1 cellular context compared by ENCODE assay signal in the genomic region with DNA sequence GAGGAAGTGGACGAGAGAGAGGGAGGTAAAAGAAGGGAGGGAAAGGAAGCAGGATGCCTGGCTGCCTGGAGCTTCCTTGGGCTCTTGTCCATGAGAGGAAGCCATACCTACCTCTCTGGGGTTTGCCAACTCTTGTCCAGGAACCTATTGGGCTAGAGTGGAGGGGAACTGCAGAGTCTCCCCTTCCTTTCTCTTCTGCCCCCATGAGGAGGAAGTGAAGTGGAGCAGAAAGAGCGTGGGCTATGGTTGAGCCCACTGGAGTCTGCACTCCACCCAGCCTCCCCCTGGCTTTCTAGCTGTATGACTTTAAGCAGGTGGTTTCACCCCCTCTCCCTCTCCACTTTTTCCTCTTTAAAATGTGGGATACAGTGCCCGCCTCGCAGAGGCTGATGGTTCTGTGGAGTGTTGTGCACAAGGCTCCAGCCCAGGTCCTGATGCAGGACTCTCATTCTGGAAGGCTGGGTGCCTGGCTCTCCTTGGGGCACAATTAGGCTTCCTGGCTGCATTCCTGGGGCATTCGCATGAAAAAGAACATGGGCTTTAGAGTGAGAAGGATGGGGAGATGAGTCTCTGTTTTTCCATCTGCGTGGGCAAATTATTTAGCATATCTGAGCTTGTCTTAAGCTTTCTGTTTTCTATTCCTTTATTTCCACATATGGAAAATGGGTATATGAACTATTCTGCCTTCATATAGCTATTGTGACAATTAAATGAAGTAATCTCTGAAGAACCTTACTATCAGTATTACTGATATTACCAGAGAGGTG.
TF ChIP-seq lines count a peak whose summit lies in the region.

No MANE protein-coding gene starts in this region.

TF ChIP-seq in HepG2, 621 proteins besides CTCF, POLR2A, EP300 and RAD21 (continued from another document):
- TF ChIP-seq ZFP36L2 (CRISPR knock-in tag; IDR thresholded peaks at IDR 0.05) (0 out of 2 replicates have a peak, but pooled peaks have one; percentile 45), BATF2 (CRISPR knock-in tag; IDR thresholded peaks at IDR 0.05) (no peak), NR2F2 (IDR thresholded peaks at IDR 0.05; ENCODE audit: borderline replicate concordance, low read depth) (no peak), POLR2AphosphoS5 (IDR thresholded peaks at IDR 0.05; ENCODE audit: low read depth, low read length) (peak; percentile 27; the same call in 1 of the 2 replicates), PCBP2 (optimal IDR thresholded peaks at IDR 0.05; ENCODE audit: low read depth, low read length, poor library complexity, severe bottlenecking) (no peak), MXD1 (CRISPR knock-in tag; IDR thresholded peaks at IDR 0.05) (no peak), SNAPC4 (CRISPR knock-in tag; IDR thresholded peaks at IDR 0.05) (no peak), BHLHE40 (IDR thresholded peaks at IDR 0.05; ENCODE audit: low read length) (no peak), TGIF2 (CRISPR knock-in tag; IDR thresholded peaks at IDR 0.05) (no peak), ZBTB20 (CRISPR knock-in tag; IDR thresholded peaks at IDR 0.05; ENCODE audit: borderline replicate concordance, low read depth) (no peak), GATA4 (IDR thresholded peaks at IDR 0.05; ENCODE audit: borderline replicate concordance, low read depth) (0 out of 2 replicates have a peak, but pooled peaks have one; percentile 9), ZNF335 (CRISPR knock-in tag; IDR thresholded peaks at IDR 0.05) (0 out of 2 replicates have a peak, but pooled peaks have one; percentile 35), PLRG1 (conservative IDR thresholded peaks at IDR 0.05) (no peak), ATF1 (CRISPR knock-in tag; IDR thresholded peaks at IDR 0.05) (0 out of 2 replicates have a peak, but pooled peaks have one; percentile 30), ETV5 (CRISPR knock-in tag; IDR thresholded peaks at IDR 0.05; ENCODE audit: borderline replicate concordance) (peak; percentile 21; the same call in 1 of the 2 replicates), SALL1 (CRISPR knock-in tag; IDR thresholded peaks at IDR 0.05) (peak; percentile 16; the same call in 1 of the 2 replicates), HDAC2 (CRISPR knock-in tag; IDR thresholded peaks at IDR 0.05) (no peak), RCOR2 (CRISPR knock-in tag; IDR thresholded peaks at IDR 0.05) (peak; percentile 86; the same call in 1 of the 2 replicates), ZNF768 (CRISPR knock-in tag; IDR thresholded peaks at IDR 0.05) (0 out of 2 replicates have a peak, but pooled peaks have one; percentile 43), MAFG (CRISPR knock-in tag; IDR thresholded peaks at IDR 0.05) (no peak), MXI1 (IDR thresholded peaks at IDR 0.05; ENCODE audit: borderline replicate concordance, low read depth, low read length) (no peak), CHD4 (IDR thresholded peaks at IDR 0.05; ENCODE audit: borderline replicate concordance, low read length) (peak; percentile 90; the same call in 1 of the 2 replicates), PTBP1 (IDR thresholded peaks at IDR 0.05; ENCODE audit: low read depth, low read length, poor library complexity, severe bottlenecking) (no peak), NR2F6 (IDR thresholded peaks at IDR 0.05) (no peak), NR2F6 (CRISPR knock-in tag; IDR thresholded peaks at IDR 0.05) (no peak)
- TF ChIP-seq, protein P1, sequence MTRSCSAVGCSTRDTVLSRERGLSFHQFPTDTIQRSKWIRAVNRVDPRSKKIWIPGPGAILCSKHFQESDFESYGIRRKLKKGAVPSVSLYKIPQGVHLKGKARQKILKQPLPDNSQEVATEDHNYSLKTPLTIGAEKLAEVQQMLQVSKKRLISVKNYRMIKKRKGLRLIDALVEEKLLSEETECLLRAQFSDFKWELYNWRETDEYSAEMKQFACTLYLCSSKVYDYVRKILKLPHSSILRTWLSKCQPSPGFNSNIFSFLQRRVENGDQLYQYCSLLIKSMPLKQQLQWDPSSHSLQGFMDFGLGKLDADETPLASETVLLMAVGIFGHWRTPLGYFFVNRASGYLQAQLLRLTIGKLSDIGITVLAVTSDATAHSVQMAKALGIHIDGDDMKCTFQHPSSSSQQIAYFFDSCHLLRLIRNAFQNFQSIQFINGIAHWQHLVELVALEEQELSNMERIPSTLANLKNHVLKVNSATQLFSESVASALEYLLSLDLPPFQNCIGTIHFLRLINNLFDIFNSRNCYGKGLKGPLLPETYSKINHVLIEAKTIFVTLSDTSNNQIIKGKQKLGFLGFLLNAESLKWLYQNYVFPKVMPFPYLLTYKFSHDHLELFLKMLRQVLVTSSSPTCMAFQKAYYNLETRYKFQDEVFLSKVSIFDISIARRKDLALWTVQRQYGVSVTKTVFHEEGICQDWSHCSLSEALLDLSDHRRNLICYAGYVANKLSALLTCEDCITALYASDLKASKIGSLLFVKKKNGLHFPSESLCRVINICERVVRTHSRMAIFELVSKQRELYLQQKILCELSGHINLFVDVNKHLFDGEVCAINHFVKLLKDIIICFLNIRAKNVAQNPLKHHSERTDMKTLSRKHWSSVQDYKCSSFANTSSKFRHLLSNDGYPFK (CRISPR knock-in tag; IDR thresholded peaks at IDR 0.05; ENCODE audit: borderline replicate concordance) = 0 out of 2 replicates have a peak, but pooled peaks have one; percentile 18
- TF ChIP-seq, protein P2, sequence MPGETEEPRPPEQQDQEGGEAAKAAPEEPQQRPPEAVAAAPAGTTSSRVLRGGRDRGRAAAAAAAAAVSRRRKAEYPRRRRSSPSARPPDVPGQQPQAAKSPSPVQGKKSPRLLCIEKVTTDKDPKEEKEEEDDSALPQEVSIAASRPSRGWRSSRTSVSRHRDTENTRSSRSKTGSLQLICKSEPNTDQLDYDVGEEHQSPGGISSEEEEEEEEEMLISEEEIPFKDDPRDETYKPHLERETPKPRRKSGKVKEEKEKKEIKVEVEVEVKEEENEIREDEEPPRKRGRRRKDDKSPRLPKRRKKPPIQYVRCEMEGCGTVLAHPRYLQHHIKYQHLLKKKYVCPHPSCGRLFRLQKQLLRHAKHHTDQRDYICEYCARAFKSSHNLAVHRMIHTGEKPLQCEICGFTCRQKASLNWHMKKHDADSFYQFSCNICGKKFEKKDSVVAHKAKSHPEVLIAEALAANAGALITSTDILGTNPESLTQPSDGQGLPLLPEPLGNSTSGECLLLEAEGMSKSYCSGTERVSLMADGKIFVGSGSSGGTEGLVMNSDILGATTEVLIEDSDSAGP (CRISPR knock-in tag; IDR thresholded peaks at IDR 0.05; ENCODE audit: borderline replicate concordance) = peak; percentile 60; the same call in 1 of the 2 replicates
- TF ChIP-seq, protein P3, sequence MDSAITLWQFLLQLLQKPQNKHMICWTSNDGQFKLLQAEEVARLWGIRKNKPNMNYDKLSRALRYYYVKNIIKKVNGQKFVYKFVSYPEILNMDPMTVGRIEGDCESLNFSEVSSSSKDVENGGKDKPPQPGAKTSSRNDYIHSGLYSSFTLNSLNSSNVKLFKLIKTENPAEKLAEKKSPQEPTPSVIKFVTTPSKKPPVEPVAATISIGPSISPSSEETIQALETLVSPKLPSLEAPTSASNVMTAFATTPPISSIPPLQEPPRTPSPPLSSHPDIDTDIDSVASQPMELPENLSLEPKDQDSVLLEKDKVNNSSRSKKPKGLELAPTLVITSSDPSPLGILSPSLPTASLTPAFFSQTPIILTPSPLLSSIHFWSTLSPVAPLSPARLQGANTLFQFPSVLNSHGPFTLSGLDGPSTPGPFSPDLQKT (CRISPR knock-in tag; IDR thresholded peaks at IDR 0.05; ENCODE audit: borderline replicate concordance) = no peak
TF ChIP-seq in HepG2: peak in this region for 41.
